Comparison of ENCODE assay signal across 11 cellular contexts in the genomic region with DNA sequence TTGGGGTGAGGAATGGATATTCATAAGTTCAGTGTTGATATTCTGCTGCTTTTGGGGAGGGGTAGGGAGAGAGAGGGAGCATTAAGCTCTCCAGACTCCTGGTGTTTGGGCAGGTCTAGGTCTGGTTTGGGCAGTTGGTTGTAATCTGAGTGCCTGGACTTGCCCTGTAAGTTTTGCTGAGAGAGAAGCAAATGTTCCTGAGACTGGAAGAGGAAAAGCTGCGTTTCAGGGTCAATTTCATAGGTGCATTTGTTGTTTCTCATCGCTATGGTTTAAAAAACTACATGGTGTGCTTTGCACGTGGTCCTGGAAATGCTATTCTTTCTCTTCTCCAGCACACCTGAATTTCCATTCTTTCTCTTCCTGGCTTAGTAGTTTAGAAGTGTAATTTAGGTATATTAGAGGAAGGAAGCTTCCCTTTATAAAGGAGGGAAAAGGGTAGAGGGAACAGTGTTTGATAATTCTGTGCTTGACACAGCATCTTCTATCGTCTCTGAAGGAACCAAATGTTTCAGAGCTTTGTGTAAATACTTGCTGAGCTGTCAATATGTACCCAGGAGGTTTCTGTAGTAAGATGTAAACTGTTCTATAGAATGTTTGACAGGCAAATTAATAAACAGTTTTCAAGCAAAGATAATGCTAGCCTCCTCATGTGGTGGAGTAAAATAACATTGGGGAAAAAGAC. TPM values are rescaled to one million over a fixed set of nuclear protein-coding genes. Genes with fewer than 3 reads are reported as not detected.
A peak's percentile ranks its signal among the peaks of the same experiment; 100 is the strongest.
DNase-seq lines count a peak whose midpoint lies in the region; ATAC-seq and TF ChIP-seq lines count a peak whose summit lies in the region.
"Had no signal": no experiment of that assay in that cellular context is flagged by ENCODE, and none has a peak within 500 bp of the region (broad histone marks: within the 10 kb centered on the region; RNA-seq: fewer than 3 reads in every experiment).

No MANE protein-coding gene starts in this region.

- CTCF ChIA-PET in activated CD8-positive, alpha-beta T cell treated with anti-CD3 and anti-CD28 coated beads, Interleukin-2, amount 10 ng/mL, durations not matched to agents 7 days and 5 days (lab: Charles Lee) = interaction anchor here (1.0 to 9.6 kb wide), 11 partner anchors 10 to 173 kb away, joined by 3 to 149 read pairs (median 7); partner anchors contain the start of genes PIGV and RPS6KA1

- WGBS in liver = 24% methylated on average over 4 of the region's 4 CpGs
- 23 to 25% methylated on average over 4 of the region's 4 CpGs for WGBS in transverse colon (ENCODE audit: low coverage in 1 of 2), 2 donors

- no peaks in the 10 kb centered on the region for H3K9me3 Mint-ChIP-seq in activated CD8-positive, alpha-beta T cell treated with anti-CD3 and anti-CD28 coated beads, Interleukin-2, amount 10 ng/mL, durations not matched to agents 7 days and 5 days (ENCODE audit: insufficient read depth)
- H3K9me3 Mint-ChIP-seq in progenitor cell of endocrine pancreas (ENCODE audit: low read depth) = no peaks in the 10 kb centered on the region

- no peak overlapping the region for H3K4me3 Mint-ChIP-seq in activated CD8-positive, alpha-beta T cell treated with anti-CD3 and anti-CD28 coated beads, Interleukin-2, amount 10 ng/mL, durations not matched to agents 7 days and 5 days
- H3K4me3 Mint-ChIP-seq in progenitor cell of endocrine pancreas (ENCODE audit: low read depth) = no peak overlapping the region

- H3K27ac ChIP-seq in liver (ENCODE audit: low read depth in 1 of 2, low read length in 2 of 2) (peak overlapping the region; percentile 49 to 61), transverse colon (peak overlapping the region; percentile 6 to 27 (median 22))

- H3K4me3 ChIP-seq in liver (ENCODE audit: low read depth in 1 of 3, low read length in 3 of 3) = no peak overlapping the region
- no peak overlapping the region for H3K4me3 ChIP-seq in transverse colon

- POLR2A ChIA-PET in activated CD8-positive, alpha-beta T cell treated with anti-CD3 and anti-CD28 coated beads, Interleukin-2, amount 10 ng/mL, durations not matched to agents 7 days and 5 days (lab: Charles Lee) = interaction anchor here (0.8 to 15.2 kb wide), 9 partner anchors 9 to 85 kb away, joined by 3 to 325 read pairs (median 6); partner anchors contain the start of gene PIGV

- H3K9ac ChIP-seq in liver (ENCODE audit: low read depth in 1 of 2, low read length in 2 of 2) = no peak overlapping the region

- no peak for TF ChIP-seq POLR2A in transverse colon (IDR thresholded peaks at IDR 0.05)

- in situ Hi-C loops in transverse colon (cut with MboI; ENCODE audit: low pct_ligation_motif_present in 1 of 4, low pct_unique_long_range_greater_than_20kb in 1 of 4, low sequenced_read_pairs in 3 of 4) = no loop called here

- H3K36me3 ChIP-seq in liver (ENCODE audit: control insufficient read depth in 4 of 4, insufficient read depth in 3 of 4, low read depth in 1 of 4, low read length in 3 of 4) (peaks cover 0 to 2% (median 0%) of the 10 kb centered on the region in 4 donors), transverse colon (no peaks in the 10 kb centered on the region)

- H3K9me3 ChIP-seq in liver (ENCODE audit: control insufficient read depth in 4 of 4, low read length in 3 of 4) (no peaks in the 10 kb centered on the region), transverse colon (no peaks in the 10 kb centered on the region)

- TF ChIP-seq CTCF in liver (IDR thresholded peaks at IDR 0.05; ENCODE audit: low read depth, low read length, missing input control) (no peak), transverse colon (IDR thresholded peaks at IDR 0.05) (no peak), progenitor cell of endocrine pancreas (IDR thresholded peaks at IDR 0.05; ENCODE audit: unreplicated experiment) (no peak)

- H3K4me1 ChIP-seq in liver (ENCODE audit: control insufficient read depth in 4 of 4, insufficient read depth in 4 of 4, low read length in 3 of 4) (peaks cover 18 to 84% (median 67%) of the 10 kb centered on the region in 4 donors), transverse colon (peaks cover 72 to 89% (median 86%) of the 10 kb centered on the region in 4 donors)

- peaks cover 20% of the 10 kb centered on the region for H3K4me1 Mint-ChIP-seq in activated CD8-positive, alpha-beta T cell treated with anti-CD3 and anti-CD28 coated beads, Interleukin-2, amount 10 ng/mL, durations not matched to agents 7 days and 5 days (ENCODE audit: low read depth)
- H3K4me1 Mint-ChIP-seq in progenitor cell of endocrine pancreas (ENCODE audit: low read depth) = peaks cover 20% of the 10 kb centered on the region

- peaks cover 24% of the 10 kb centered on the region for H3K36me3 Mint-ChIP-seq in activated CD8-positive, alpha-beta T cell treated with anti-CD3 and anti-CD28 coated beads, Interleukin-2, amount 10 ng/mL, durations not matched to agents 7 days and 5 days (ENCODE audit: low read depth)
- H3K36me3 Mint-ChIP-seq in progenitor cell of endocrine pancreas (ENCODE audit: insufficient read depth) = peaks cover 1% of the 10 kb centered on the region

- H3K27me3 ChIP-seq in liver (ENCODE audit: control insufficient read depth in 4 of 4, insufficient read depth in 4 of 4, low read length in 3 of 4) (no peaks in the 10 kb centered on the region), transverse colon (no peaks in the 10 kb centered on the region)

- no peaks in the 10 kb centered on the region for H3K27me3 Mint-ChIP-seq in activated CD8-positive, alpha-beta T cell treated with anti-CD3 and anti-CD28 coated beads, Interleukin-2, amount 10 ng/mL, durations not matched to agents 7 days and 5 days (ENCODE audit: low read depth)
- no peaks in the 10 kb centered on the region for H3K27me3 Mint-ChIP-seq in progenitor cell of endocrine pancreas

- no peak overlapping the region for H3K27ac Mint-ChIP-seq in activated CD8-positive, alpha-beta T cell treated with anti-CD3 and anti-CD28 coated beads, Interleukin-2, amount 10 ng/mL, durations not matched to agents 7 days and 5 days
- H3K27ac Mint-ChIP-seq in progenitor cell of endocrine pancreas = no peak overlapping the region

- intact Hi-C loops in transverse colon (cut with DNase I; ENCODE audit: low total_unique reads) = no loop called here

- TF ChIP-seq EP300 in transverse colon (IDR thresholded peaks at IDR 0.05; ENCODE audit: low read depth) = no peak

- ATAC-seq in activated CD8-positive, alpha-beta T cell treated with anti-CD3 and anti-CD28 coated beads, Interleukin-2, amount 10 ng/mL, durations not matched to agents 7 days and 5 days = peak; percentile 1
- no peak for ATAC-seq in HG03159 (IDR thresholded peaks at IDR 0.05; ENCODE audit: unreplicated experiment)
- no peak for ATAC-seq in GM18502 (IDR thresholded peaks at IDR 0.05; ENCODE audit: poor library complexity, unreplicated experiment)
- ATAC-seq: left cardiac atrium had no signal

- DNase-seq in DMS53 (lab: John Stamatoyannopoulos, UW) (peak; percentile 35), DMS53 treated with DMSO at 0.1 percent for 48 hours (lab: John Stamatoyannopoulos, UW; ENCODE audit: unreplicated experiment) (no peak), transverse colon (no peak), progenitor cell of endocrine pancreas (ENCODE audit: low spot score, unreplicated experiment) (no peak)
- DNase-seq in activated CD8-positive, alpha-beta T cell treated with anti-CD3 and anti-CD28 coated beads, Interleukin-2, amount 10 ng/mL, durations not matched to agents 7 days and 5 days = no peak
- DNase-seq: amniotic stem cell, left cardiac atrium, NCI-H2227 treated with DMSO at 0.1 percent for 48 hours had no signal

- TF ChIP-seq RAD21 in liver (IDR thresholded peaks at IDR 0.05) = no peak

TF ChIP-seq in liver, 16 proteins besides CTCF, POLR2A, EP300 and RAD21:
- TF ChIP-seq, protein P1, sequence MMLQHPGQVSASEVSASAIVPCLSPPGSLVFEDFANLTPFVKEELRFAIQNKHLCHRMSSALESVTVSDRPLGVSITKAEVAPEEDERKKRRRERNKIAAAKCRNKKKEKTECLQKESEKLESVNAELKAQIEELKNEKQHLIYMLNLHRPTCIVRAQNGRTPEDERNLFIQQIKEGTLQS (IDR thresholded peaks at IDR 0.05) = no peak
- TF ChIP-seq REST (IDR thresholded peaks at IDR 0.05) = no peak
- TF ChIP-seq GABPA (IDR thresholded peaks at IDR 0.05 in 1 of 2, conservative IDR thresholded peaks at IDR 0.05 in 1 of 2) = no peak
TF ChIP-seq in liver: peak in this region for 0.

RNA-seq across cellular contexts. Expression of gene ARID1A, which starts 6.3 kb away (rescaled TPM):
- total RNA-seq in activated CD8-positive, alpha-beta T cell treated with anti-CD3 and anti-CD28 coated beads, Interleukin-2, amount 10 ng/mL, durations not matched to agents 7 days and 5 days = 100 to 1,000 TPM; 122 to 123 TPM
- total RNA-seq in liver (10 to 100 TPM; 25.6 to 31.9 TPM), transverse colon (10 to 100 TPM; 43.4 to 72.0 (median 53.1) TPM), progenitor cell of endocrine pancreas (174 and 186 TPM in 2 replicates)
- 10 to 100 TPM; 12.2 to 14.8 TPM for polyA plus RNA-seq in liver
